Comparison of ENCODE assay signal across 8 cellular contexts in genomic region chr11:2265854-2266585, GRCh38. TPM values are rescaled to one million over a fixed set of nuclear protein-coding genes. Genes with fewer than 3 reads are reported as not detected.
DNase-seq lines count a peak whose midpoint lies in the region; ATAC-seq and TF ChIP-seq lines count a peak whose summit lies in the region.
"Had no signal": no experiment of that assay in that cellular context is flagged by ENCODE, and none has a peak within 500 bp of the region (broad histone marks: within the 10 kb centered on the region; RNA-seq: fewer than 3 reads in every experiment).

No MANE protein-coding gene starts in this region.

- peaks cover 51% of the 10 kb centered on the region for H3K4me1 Mint-ChIP-seq in dendritic cell treated with granulocyte-macrophage colony-stimulating factor and Interleukin-4, amounts not matched to agents 40 ng/mL and 50 ng/mL, for 4 days (ENCODE audit: low read depth)

- H3K4me3 Mint-ChIP-seq in dendritic cell treated with granulocyte-macrophage colony-stimulating factor and Interleukin-4, amounts not matched to agents 40 ng/mL and 50 ng/mL, for 4 days, result peak overlapping the region; percentile 64

- intact Hi-C loops in dendritic cell treated with granulocyte-macrophage colony-stimulating factor and Interleukin-4, amounts not matched to agents 40 ng/mL and 50 ng/mL, for 4 days (cut with micrococcal nuclease), result loop anchor here (5.0 kb wide), 1 partner anchor 504 kb away; the partner anchor contains the start of gene CTSD
- intact Hi-C loops in sciatic nerve (cut with DNase I), result no loop called here

- TF ChIP-seq CTCF in DOHH2 (IDR thresholded peaks at IDR 0.05; ENCODE audit: low read depth, low read length, poor library complexity, severe bottlenecking), result no peak
- TF ChIP-seq CTCF in NB4 (IDR thresholded peaks at IDR 0.05; ENCODE audit: low read depth, low read length), result no peak

- ATAC-seq in sciatic nerve (no peak), GM21529 (IDR thresholded peaks at IDR 0.05; ENCODE audit: unreplicated experiment) (no peak)

- H3K27ac ChIP-seq in DOHH2 (ENCODE audit: low read depth, low read length), result no peak overlapping the region

- peaks cover 24% of the 10 kb centered on the region for H3K36me3 Mint-ChIP-seq in dendritic cell treated with granulocyte-macrophage colony-stimulating factor and Interleukin-4, amounts not matched to agents 40 ng/mL and 50 ng/mL, for 4 days (ENCODE audit: low read depth)

- H3F3A ChIP-seq in DOHH2 (ENCODE audit: control insufficient read depth, insufficient read depth), result peaks cover 3% of the 10 kb centered on the region; the same call in 1 of the 2 replicates

- peak; percentile 26 for DNase-seq in NB4 (ENCODE audit: low read depth)
- DNase-seq in sciatic nerve (ENCODE audit: low spot score), result peak; percentile 41
- DNase-seq in RKO (ENCODE audit: low spot score), result no peak
- DNase-seq in activated effector memory CD4-positive, alpha-beta T cell treated with anti-CD3 and anti-CD28 coated beads, Interleukin-2, amount 50 U/mL, for 16 hours, result no peak
- DNase-seq: SHP77 had no signal

- TF ChIP-seq POLR2A in NB4 (IDR thresholded peaks at IDR 0.05; ENCODE audit: extremely low read depth, insufficient read length), result no peak

- H3K27me3 Mint-ChIP-seq in dendritic cell treated with granulocyte-macrophage colony-stimulating factor and Interleukin-4, amounts not matched to agents 40 ng/mL and 50 ng/mL, for 4 days, result peaks cover 11% of the 10 kb centered on the region

- H3K9me2 ChIP-seq in DOHH2 (replicated peaks; ENCODE audit: control insufficient read depth, low read length), result no peaks in the 10 kb centered on the region

- peak overlapping the region; percentile 92 for H3K27ac Mint-ChIP-seq in dendritic cell treated with granulocyte-macrophage colony-stimulating factor and Interleukin-4, amounts not matched to agents 40 ng/mL and 50 ng/mL, for 4 days

- no peaks in the 10 kb centered on the region for H3K36me3 ChIP-seq in DOHH2 (ENCODE audit: control insufficient read depth, low read length)

- peak overlapping the region; percentile 36 for H3K4me3 ChIP-seq in DOHH2 (ENCODE audit: low read length)
- no peak overlapping the region for H3K4me3 ChIP-seq in NB4 (ENCODE audit: low read depth, low read length)

- no peaks in the 10 kb centered on the region for H3K9me3 Mint-ChIP-seq in dendritic cell treated with granulocyte-macrophage colony-stimulating factor and Interleukin-4, amounts not matched to agents 40 ng/mL and 50 ng/mL, for 4 days

- no peaks in the 10 kb centered on the region for H4K20me1 ChIP-seq in DOHH2 (ENCODE audit: control insufficient read depth, insufficient read depth, low read depth, low read length)

- no peaks in the 10 kb centered on the region for H3K9me3 ChIP-seq in DOHH2 (ENCODE audit: control insufficient read depth, insufficient read depth, low read length)

- H3K79me2 ChIP-seq in DOHH2 (ENCODE audit: control insufficient read depth, low read length), result no peaks in the 10 kb centered on the region

- H3K4me1 ChIP-seq in DOHH2 (ENCODE audit: control insufficient read depth, low read length), result peaks cover 21% of the 10 kb centered on the region

- H3K27me3 ChIP-seq in DOHH2 (ENCODE audit: control insufficient read depth, low read length), result peaks cover 10% of the 10 kb centered on the region

- H3K4me2 ChIP-seq in DOHH2 (ENCODE audit: low read length), result peak overlapping the region; percentile 63

RNA-seq across cellular contexts. Expression of gene ASCL2, which starts 4.4 kb away (rescaled TPM):
- total RNA-seq in sciatic nerve, result 0.80 TPM

RNA-seq across cellular contexts. Expression of gene C11orf21, which starts 35.7 kb away (rescaled TPM):
- 3.1 TPM for total RNA-seq in sciatic nerve

RNA-seq across cellular contexts. Expression of gene TSPAN32, which starts 35.8 kb away (rescaled TPM):
- total RNA-seq in sciatic nerve, result 7.3 TPM

Comparison
In these comparisons a context has a peak if more than half of its experiments do, and no peak if none do; other contexts are left out.
1. DNase-seq: peak in NB4 (single experiment) and sciatic nerve (single experiment); none in RKO (single experiment) and activated effector memory CD4-positive, alpha-beta T cell treated with anti-CD3 and anti-CD28 coated beads, Interleukin-2, amount 50 U/mL, for 16 hours (single experiment).